ENCODE assay signal across 11 cellular contexts in genomic region chr10:76033457-76034196, GRCh38.
DNase-seq lines count a peak whose midpoint lies in the region; ATAC-seq, FAIRE-seq and TF ChIP-seq lines count a peak whose summit lies in the region.
"Had no signal": no experiment of that assay in that cellular context is flagged by ENCODE, and none has a peak within 500 bp of the region (broad histone marks: within the 10 kb centered on the region; RNA-seq: fewer than 3 reads in every experiment).

No MANE protein-coding gene starts in this region.

- no peaks in the 10 kb centered on the region for H3K79me2 ChIP-seq in GM12878 (ENCODE audit: control insufficient read depth, insufficient read depth, low read length)

- POLR2A ChIA-PET in GM12878 (lab: Charles Lee), result no interaction called here

- no peaks in the 10 kb centered on the region; the same call in 1 of the 2 replicates for H4K20me1 ChIP-seq in GM12878 (ENCODE audit: control insufficient read depth, insufficient read depth)

- DNase-seq in H7 (peak; percentile 63), GM12878 (ENCODE audit: low read depth, low spot score) (peak; percentile 5), left lung (no peak), NCI-H1694 (lab: John Stamatoyannopoulos, UW) (no peak)
- no peak for DNase-seq in stimulated activated CD4-positive, alpha-beta T cell treated with anti-CD3 and anti-CD28 coated beads, Interleukin-1b, Interleukin-23, amount 100 ng/mL, for 48 hours
- DNase-seq in activated CD8-positive, alpha-beta memory T cell treated with anti-CD3 and anti-CD28 coated beads, Interleukin-2, amount 50 U/mL, for 4 hours, result no peak
- DNase-seq: CD4-positive, alpha-beta T cell had no signal

- no peak for TF ChIP-seq POLR2A in GM12878 (IDR thresholded peaks at IDR 0.05; ENCODE audit: low read depth, low read length)

- ATAC-seq in GM12878, result peak; percentile 78
- peak; percentile 29 for ATAC-seq in left lung
- ATAC-seq in HG02973 (IDR thresholded peaks at IDR 0.05; ENCODE audit: unreplicated experiment), result no peak

- no TSS peak for BruUV-seq in GM12878 (replicated peaks; lab: Mats Ljungman, UMichigan)

- no peaks in the 10 kb centered on the region for H3K36me3 ChIP-seq in H7 (replicated peaks; ENCODE audit: control insufficient read depth, insufficient read depth, low read length)
- H3K36me3 ChIP-seq in GM12878 (ENCODE audit: control insufficient read depth in 2 of 2, insufficient read depth in 2 of 2, low read length in 1 of 2), result no peaks in the 10 kb centered on the region
- peaks cover 0 to 2% of the 10 kb centered on the region in 2 donors for H3K36me3 ChIP-seq in left lung
- H3K36me3 ChIP-seq: suprapubic skin had no signal

- no peaks in the 10 kb centered on the region for H3K4me1 ChIP-seq in GM12878 (ENCODE audit: control insufficient read depth, insufficient read depth, low read length)
- peaks cover 6 to 32% of the 10 kb centered on the region in 2 donors for H3K4me1 ChIP-seq in left lung

- H3K9me3 ChIP-seq in GM12878 (replicated peaks; ENCODE audit: control insufficient read depth, insufficient read depth, low read length) (no peaks in the 10 kb centered on the region; the same call in 2 of the 3 replicates), left lung (peaks cover 0 to 8% of the 10 kb centered on the region in 2 donors)
- H3K9me3 ChIP-seq: suprapubic skin had no signal

- no peaks in the 10 kb centered on the region for H3K27me3 ChIP-seq in H7 (ENCODE audit: control insufficient read depth, insufficient read depth, low read length)
- no peaks in the 10 kb centered on the region for H3K27me3 ChIP-seq in GM12878 (replicated peaks in 1 of 2; ENCODE audit: control insufficient read depth in 2 of 2, insufficient read depth in 2 of 2, low read length in 1 of 2)
- no peaks in the 10 kb centered on the region for H3K27me3 ChIP-seq in left lung
- H3K27me3 ChIP-seq: suprapubic skin had no signal

- FAIRE-seq in GM12878 (lab: Jason Lieb, UNC), result no peak

- intact Hi-C loops in GM12878 (cut with micrococcal nuclease; ENCODE audit: unreplicated experiment) (no loop called here), left lung (cut with DNase I) (no loop called here)

- in situ Hi-C loops in GM12878 (cut with MboI), result loop anchor here (25.0 kb wide), 1 partner anchor 646 kb away; no protein-coding TSS in a partner anchor

- H2AFZ ChIP-seq in GM12878 (ENCODE audit: control insufficient read depth, low read depth, low read length), result no peak overlapping the region

- peak; percentile 28; the same call in 1 of the 2 replicates for TF ChIP-seq CTCF in 22Rv1 (IDR thresholded peaks at IDR 0.05)
- TF ChIP-seq CTCF in GM12878 (IDR thresholded peaks at IDR 0.05 in 2 of 3, conservative IDR thresholded peaks at IDR 0.05 in 1 of 3; ENCODE audit: control insufficient read depth in 2 of 3, extremely low read depth in 1 of 3, insufficient read depth in 1 of 3, low read depth in 3 of 3, low read length in 3 of 3), result peak in 1 of 3 experiments; percentile 17; a peak in 1 of 6 replicates
- peak in 1 of 2 donors; percentile 14 for TF ChIP-seq CTCF in left lung (IDR thresholded peaks at IDR 0.05)

- CTCF ChIA-PET in GM12878 (lab: Yijun Ruan, JAX), result interaction anchor here (1.1 to 1.5 kb wide), 2 partner anchors 270 to 634 kb away, joined by 4 to 5 read pairs; no protein-coding TSS in a partner anchor

- no peak for TF ChIP-seq RAD21 in GM12878 (IDR thresholded peaks at IDR 0.05; ENCODE audit: insufficient read depth, low read depth, low read length)

- TF ChIP-seq EP300 in GM12878 (IDR thresholded peaks at IDR 0.05; ENCODE audit: borderline replicate concordance in 1 of 2, control insufficient read depth in 1 of 2, low read depth in 2 of 2, low read length in 2 of 2), result no peak

- H3K4me3 ChIP-seq in H7 (ENCODE audit: insufficient read depth, low read depth, low read length), result no peak overlapping the region
- no peak overlapping the region for H3K4me3 ChIP-seq in GM12878
- H3K4me3 ChIP-seq in left lung, result no peak overlapping the region
- H3K4me3 ChIP-seq: smooth muscle cell, suprapubic skin had no signal

- RAD21 ChIA-PET in GM12878 (lab: Charles Lee; ENCODE audit: unreplicated experiment), result interaction anchor here (0.6 to 2.7 kb wide), 4 partner anchors 270 to 634 kb away, joined by 3 to 16 read pairs (median 4); partner anchors contain the start of gene ZNF503

- H3K27ac ChIP-seq in 22Rv1 (peak overlapping the region; percentile 97), GM12878 (ENCODE audit: control insufficient read depth, insufficient read depth) (no peak overlapping the region), left lung (no peak overlapping the region)
- H3K27ac ChIP-seq: suprapubic skin had no signal

- SMC1A ChIA-PET in GM12878 (lab: Charles Lee; ENCODE audit: uncharacterized antibody, unreplicated experiment), result interaction anchor here (0.5 to 2.4 kb wide), 10 partner anchors 19 to 634 kb away, joined by 3 to 6 read pairs (median 3); no protein-coding TSS in a partner anchor

- no peak overlapping the region for H3K9ac ChIP-seq in GM12878 (ENCODE audit: control insufficient read depth, insufficient read depth, low read length)

- H3K4me2 ChIP-seq in GM12878 (ENCODE audit: control insufficient read depth, insufficient read depth), result no peak overlapping the region
- H3K4me2 ChIP-seq: smooth muscle cell had no signal

- WGBS in GM12878 (ENCODE audit: insufficient coverage, insufficient replicate concordance, low lambda C conversion rate, missing lambda C conversion rate), result 16% methylated on average over 15 of the region's 15 CpGs

TF ChIP-seq in GM12878, 131 proteins besides CTCF, POLR2A, EP300 and RAD21:
- TF ChIP-seq RELB (IDR thresholded peaks at IDR 0.05; ENCODE audit: low read depth), result 0 out of 2 replicates have a peak, but pooled peaks have one; percentile 21
- no peak for TF ChIP-seq FOXM1 (IDR thresholded peaks at IDR 0.05; ENCODE audit: low read depth, low read length)
- no peak for TF ChIP-seq STAT3 (IDR thresholded peaks at IDR 0.05; ENCODE audit: low read depth, low read length)
- TF ChIP-seq BHLHE40 (IDR thresholded peaks at IDR 0.05; ENCODE audit: borderline replicate concordance in 1 of 2, low read depth in 2 of 2, low read length in 1 of 2), result peak in 1 of 2 experiments; percentile 36; a peak in 1 of 4 replicates
- no peak for TF ChIP-seq MTA2 (IDR thresholded peaks at IDR 0.05; ENCODE audit: low read depth)
- no peak for TF ChIP-seq MEF2A (IDR thresholded peaks at IDR 0.05; ENCODE audit: insufficient read depth, low read depth, low read length)
TF ChIP-seq in GM12878: peak in this region for 2.

Comparison
In these comparisons a context has a peak if more than half of its experiments do, and no peak if none do; other contexts are left out.
1. DNase-seq: peak in H7 (single experiment) and GM12878 (single experiment); none in left lung (0 of 2), stimulated activated CD4-positive, alpha-beta T cell treated with anti-CD3 and anti-CD28 coated beads, Interleukin-1b, Interleukin-23, amount 100 ng/mL, for 48 hours (single experiment), activated CD8-positive, alpha-beta memory T cell treated with anti-CD3 and anti-CD28 coated beads, Interleukin-2, amount 50 U/mL, for 4 hours (single experiment) and NCI-H1694 (single experiment).